In genomic region chr16:57556941-57557541, GRCh38 we compare ENCODE assay signal across 1 cellular context.
TF ChIP-seq lines count a peak whose summit lies in the region.

No MANE protein-coding gene starts in this region.

TF ChIP-seq in K562, 482 proteins besides CTCF, POLR2A, EP300 and RAD21:
- TF ChIP-seq CBX1 (IDR thresholded peaks at IDR 0.05; ENCODE audit: low read depth) (no peak), SOX6 (IDR thresholded peaks at IDR 0.05) (0 out of 2 replicates have a peak, but pooled peaks have one; percentile 12), ERF (CRISPR knock-in tag; IDR thresholded peaks at IDR 0.05) (no peak), HBP1 (CRISPR knock-in tag; IDR thresholded peaks at IDR 0.05) (no peak)
